Comparison of ENCODE assay signal across 8 cellular contexts in the genomic region with DNA sequence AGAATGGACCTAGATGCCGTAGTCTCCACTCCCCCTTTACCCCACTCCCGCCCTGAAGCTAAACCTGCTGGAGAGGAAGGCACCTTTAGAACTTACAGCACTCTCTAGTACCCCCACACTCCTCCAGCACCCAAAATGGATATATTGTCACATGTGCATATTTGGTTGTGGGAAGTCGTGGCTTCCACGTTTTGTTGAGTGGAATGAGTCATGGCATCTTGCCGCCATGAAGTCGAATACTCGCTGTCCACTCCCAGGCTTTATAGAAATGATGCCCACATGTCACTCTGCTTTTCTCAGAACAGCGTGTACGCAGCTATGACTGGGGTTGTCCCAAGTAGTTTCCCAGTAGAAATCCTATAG. TPM values are rescaled to one million over a fixed set of nuclear protein-coding genes. Genes with fewer than 3 reads are reported as not detected.
DNase-seq lines count a peak whose midpoint lies in the region; ATAC-seq and TF ChIP-seq lines count a peak whose summit lies in the region.

No MANE protein-coding gene starts in this region.

- H3K9ac ChIP-seq in fibroblast of lung (ENCODE audit: insufficient read depth, low read length) (peak overlapping the region; percentile 96), neural cell (ENCODE audit: low read length) (peak overlapping the region; percentile 83)

- DNase-seq in NCI-H2196 (lab: John Stamatoyannopoulos, UW; ENCODE audit: unreplicated experiment): peak; percentile 3
- no peak for DNase-seq in NCI-H2196 treated with DMSO at 0.1 percent for 48 hours (lab: John Stamatoyannopoulos, UW; ENCODE audit: unreplicated experiment)
- DNase-seq in NCI-H146 treated with DMSO at 0.1 percent for 48 hours (lab: John Stamatoyannopoulos, UW; ENCODE audit: unreplicated experiment): peak; percentile 12
- peak; percentile 41 for DNase-seq in activated T-cell treated with anti-CD3 and anti-CD28 coated beads for 24 hours (ENCODE audit: low read depth)
- DNase-seq in fibroblast of lung (ENCODE audit: low read depth in 2 of 2): peak; percentile 63 to 76
- peak; percentile 9 to 23 for DNase-seq in thyroid gland

- no peak for TF ChIP-seq RAD21 in neural cell (conservative IDR thresholded peaks at IDR 0.05)

- peaks cover 3% of the 10 kb centered on the region for H3K36me3 ChIP-seq in fibroblast of lung (ENCODE audit: control insufficient read depth, insufficient read depth, low read length)
- no peaks in the 10 kb centered on the region for H3K36me3 ChIP-seq in neural cell (ENCODE audit: insufficient read depth, low read length)
- peaks cover 3 to 6% of the 10 kb centered on the region in 2 donors for H3K36me3 ChIP-seq in thyroid gland

- no peak for TF ChIP-seq EP300 in neural cell (conservative IDR thresholded peaks at IDR 0.05; ENCODE audit: poor library complexity, severe bottlenecking)

- H3K9me2 ChIP-seq in neural cell (ENCODE audit: insufficient read depth, low read length): no peaks in the 10 kb centered on the region

- no peaks in the 10 kb centered on the region for H3K27me3 ChIP-seq in fibroblast of lung (ENCODE audit: control insufficient read depth, insufficient read depth, low read length)
- H3K27me3 ChIP-seq in neural cell (ENCODE audit: insufficient read depth, low read depth, low read length): no peaks in the 10 kb centered on the region
- no peaks in the 10 kb centered on the region for H3K27me3 ChIP-seq in thyroid gland

- H3K79me2 ChIP-seq in fibroblast of lung (ENCODE audit: control insufficient read depth, insufficient read depth, low read length) (peaks cover 77% of the 10 kb centered on the region), neural cell (replicated peaks; ENCODE audit: insufficient read depth, low read length) (peaks cover 66% of the 10 kb centered on the region)

- H3K4me1 ChIP-seq in fibroblast of lung (ENCODE audit: control insufficient read depth, extremely low read depth, insufficient read depth, low read length) (no peaks in the 10 kb centered on the region), thyroid gland (peaks cover 21 to 24% of the 10 kb centered on the region in 2 donors)

- 0 to 2% methylated on average over 9 of the region's 9 CpGs for WGBS in thyroid gland, 2 donors

- intact Hi-C loops in thyroid gland (cut with DNase I): no loop called here

- H3K27ac ChIP-seq in fibroblast of lung (ENCODE audit: insufficient read depth, low read length) (peak overlapping the region; percentile 99), neural cell (ENCODE audit: low read length) (peak overlapping the region; percentile 88), thyroid gland (peak overlapping the region; percentile 88 to 92 (median 89))

- TF ChIP-seq CTCF in fibroblast of lung (conservative IDR thresholded peaks at IDR 0.05 in 1 of 2, IDR thresholded peaks at IDR 0.05 in 1 of 2; ENCODE audit: low read depth in 1 of 2, low read length in 2 of 2): no peak
- no peak for TF ChIP-seq CTCF in neural cell (IDR thresholded peaks at IDR 0.05; ENCODE audit: poor library complexity, severe bottlenecking)
- no peak for TF ChIP-seq CTCF in thyroid gland (IDR thresholded peaks at IDR 0.05)

- H3K4me3 ChIP-seq in fibroblast of lung (replicated peaks in 1 of 4; ENCODE audit: control extremely low read depth in 1 of 4, insufficient read depth in 1 of 4, low read depth in 3 of 4, low read length in 4 of 4) (peak overlapping the region; percentile 84 to 98 (median 92)), neural cell (ENCODE audit: low read length) (peak overlapping the region; percentile 87), thyroid gland (replicated peaks in 1 of 3) (peak overlapping the region; percentile 68 to 93 (median 85))

- H3K4me2 ChIP-seq in fibroblast of lung (ENCODE audit: extremely low read depth, insufficient read depth, low read length): peak overlapping the region; percentile 95
- H3K4me2 ChIP-seq in neural cell (ENCODE audit: low read length): peak overlapping the region; percentile 83

- no peak for TF ChIP-seq POLR2A in thyroid gland (IDR thresholded peaks at IDR 0.05)

- H2AFZ ChIP-seq in fibroblast of lung (ENCODE audit: low read length): peak overlapping the region; percentile 96
- peak overlapping the region; percentile 58 for H2AFZ ChIP-seq in neural cell (ENCODE audit: low read depth, low read length)

- H3F3A ChIP-seq in neural cell (ENCODE audit: insufficient read depth, low read length, poor library complexity, severe bottlenecking): peaks cover 6% of the 10 kb centered on the region

- ATAC-seq in HG02623 (IDR thresholded peaks at IDR 0.05; ENCODE audit: unreplicated experiment): peak; percentile 13

- H4K20me1 ChIP-seq in fibroblast of lung (ENCODE audit: control insufficient read depth, extremely low read depth, insufficient read depth, low read length): no peaks in the 10 kb centered on the region
- H4K20me1 ChIP-seq in neural cell (ENCODE audit: insufficient read depth): no peaks in the 10 kb centered on the region

- H3K9me3 ChIP-seq in fibroblast of lung (ENCODE audit: control insufficient read depth, insufficient read depth, low read depth, low read length) (no peaks in the 10 kb centered on the region), neural cell (ENCODE audit: low read length) (no peaks in the 10 kb centered on the region), thyroid gland (no peaks in the 10 kb centered on the region)

TF ChIP-seq in neural cell, 6 proteins besides CTCF, POLR2A, EP300 and RAD21:
- no peak for TF ChIP-seq SMC3 (conservative IDR thresholded peaks at IDR 0.05; ENCODE audit: poor library complexity)
- TF ChIP-seq POLR2AphosphoS5 (IDR thresholded peaks at IDR 0.05): no peak
- TF ChIP-seq EZH2 (IDR thresholded peaks at IDR 0.05; ENCODE audit: borderline replicate concordance, insufficient read depth, low read length, poor library complexity, severe bottlenecking): no peak
- TF ChIP-seq, protein P1, sequence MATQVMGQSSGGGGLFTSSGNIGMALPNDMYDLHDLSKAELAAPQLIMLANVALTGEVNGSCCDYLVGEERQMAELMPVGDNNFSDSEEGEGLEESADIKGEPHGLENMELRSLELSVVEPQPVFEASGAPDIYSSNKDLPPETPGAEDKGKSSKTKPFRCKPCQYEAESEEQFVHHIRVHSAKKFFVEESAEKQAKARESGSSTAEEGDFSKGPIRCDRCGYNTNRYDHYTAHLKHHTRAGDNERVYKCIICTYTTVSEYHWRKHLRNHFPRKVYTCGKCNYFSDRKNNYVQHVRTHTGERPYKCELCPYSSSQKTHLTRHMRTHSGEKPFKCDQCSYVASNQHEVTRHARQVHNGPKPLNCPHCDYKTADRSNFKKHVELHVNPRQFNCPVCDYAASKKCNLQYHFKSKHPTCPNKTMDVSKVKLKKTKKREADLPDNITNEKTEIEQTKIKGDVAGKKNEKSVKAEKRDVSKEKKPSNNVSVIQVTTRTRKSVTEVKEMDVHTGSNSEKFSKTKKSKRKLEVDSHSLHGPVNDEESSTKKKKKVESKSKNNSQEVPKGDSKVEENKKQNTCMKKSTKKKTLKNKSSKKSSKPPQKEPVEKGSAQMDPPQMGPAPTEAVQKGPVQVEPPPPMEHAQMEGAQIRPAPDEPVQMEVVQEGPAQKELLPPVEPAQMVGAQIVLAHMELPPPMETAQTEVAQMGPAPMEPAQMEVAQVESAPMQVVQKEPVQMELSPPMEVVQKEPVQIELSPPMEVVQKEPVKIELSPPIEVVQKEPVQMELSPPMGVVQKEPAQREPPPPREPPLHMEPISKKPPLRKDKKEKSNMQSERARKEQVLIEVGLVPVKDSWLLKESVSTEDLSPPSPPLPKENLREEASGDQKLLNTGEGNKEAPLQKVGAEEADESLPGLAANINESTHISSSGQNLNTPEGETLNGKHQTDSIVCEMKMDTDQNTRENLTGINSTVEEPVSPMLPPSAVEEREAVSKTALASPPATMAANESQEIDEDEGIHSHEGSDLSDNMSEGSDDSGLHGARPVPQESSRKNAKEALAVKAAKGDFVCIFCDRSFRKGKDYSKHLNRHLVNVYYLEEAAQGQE (IDR thresholded peaks at IDR 0.05; ENCODE audit: borderline replicate concordance): no peak
- TF ChIP-seq MXI1 (conservative IDR thresholded peaks at IDR 0.05; ENCODE audit: poor library complexity, severe bottlenecking): no peak
- no peak for TF ChIP-seq TAF1 (IDR thresholded peaks at IDR 0.05; ENCODE audit: low read depth)

RNA-seq across cellular contexts. Expression of a gene that starts 0.5 kb away (rescaled TPM):
- total RNA-seq in fibroblast of lung (76.8 and 91.9 TPM in 2 replicates), thyroid gland (10 to 100 TPM; 53.7 to 70.2 (median 64.7) TPM)
- polyA plus RNA-seq in fibroblast of lung (84.8 and 105 TPM in 2 replicates), neural cell (90.6 and 96.9 TPM in 2 replicates)
- 55.6 and 59.4 TPM in 2 replicates for polyA plus RNA-seq in fibroblast of lung (2012)
- polyA minus RNA-seq in fibroblast of lung (ENCODE audit: low replicate concordance) (25.0 and 28.1 TPM in 2 replicates), neural cell (120 and 126 TPM in 2 replicates)

RNA-seq across cellular contexts. Expression of a gene that starts 0.7 kb away (rescaled TPM):
- total RNA-seq in fibroblast of lung (27.2 and 28.1 TPM in 2 replicates), thyroid gland (10 to 100 TPM; 35.1 to 80.8 (median 47.9) TPM)
- polyA plus RNA-seq in fibroblast of lung (29.4 and 29.7 TPM in 2 replicates), neural cell (35.3 and 37.7 TPM in 2 replicates)
- 12.1 and 15.0 TPM in 2 replicates for polyA plus RNA-seq in fibroblast of lung (2012)
- polyA minus RNA-seq in fibroblast of lung (ENCODE audit: low replicate concordance) (0.41 and 9.2 TPM in 2 replicates), neural cell (58.4 and 60.0 TPM in 2 replicates)
